Comparison of ENCODE assay signal across 14 cellular contexts in the genomic region with DNA sequence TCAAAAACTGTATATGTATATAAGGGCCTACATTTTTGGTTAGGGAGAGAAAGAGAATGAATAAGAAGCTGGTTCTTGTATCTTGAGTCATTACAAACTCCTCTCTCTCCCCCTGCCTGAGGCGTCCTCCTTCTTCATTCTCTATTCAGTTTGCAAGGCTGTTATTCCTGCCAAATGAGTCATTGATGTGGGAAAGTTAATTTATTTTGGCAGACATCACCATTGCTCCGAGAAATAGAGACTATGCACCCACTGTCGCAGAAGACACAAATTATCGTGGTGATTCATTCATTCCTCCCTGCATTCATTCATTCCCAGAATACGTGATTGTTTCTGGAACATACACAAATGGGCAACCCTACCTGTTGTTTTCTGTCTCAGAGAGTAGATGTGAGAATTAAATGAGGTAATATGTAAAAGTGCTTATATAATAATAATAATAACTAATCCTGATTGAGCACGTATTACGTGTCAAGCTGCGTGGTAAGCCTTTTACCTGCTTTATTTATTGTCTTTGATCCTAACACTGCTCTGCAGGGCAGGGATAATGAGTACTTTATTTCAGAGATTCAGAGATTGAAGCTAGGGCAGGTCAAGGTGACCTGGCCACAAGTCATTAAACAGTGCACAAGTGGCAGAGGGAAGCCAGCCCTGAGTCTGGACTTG.
DNase-seq lines count a peak whose midpoint lies in the region; ATAC-seq and TF ChIP-seq lines count a peak whose summit lies in the region.
"Had no signal": no experiment of that assay in that cellular context is flagged by ENCODE, and none has a peak within 500 bp of the region (broad histone marks: within the 10 kb centered on the region; RNA-seq: fewer than 3 reads in every experiment).

No MANE protein-coding gene starts in this region.

- no peaks in the 10 kb centered on the region for H3K9me3 Mint-ChIP-seq in activated T-helper 2 cell treated with anti-CD3 and anti-CD28 coated beads, Interferon-gamma antibody, Interleukin-2, Interleukin-4, amounts not matched to agents 10 μg/mL and 5 μg/mL and 100 μg/mL, durations not matched to agents 14 hours and 24 hours and 36 hours
- H3K9me3 Mint-ChIP-seq: memory B cell, type B pancreatic cell had no signal

- intact Hi-C loops in activated T-helper 2 cell treated with anti-CD3 and anti-CD28 coated beads, Interferon-gamma antibody, Interleukin-2, Interleukin-4, amounts not matched to agents 10 μg/mL and 5 μg/mL and 100 μg/mL, durations not matched to agents 14 hours and 24 hours and 36 hours (cut with micrococcal nuclease) = no loop called here
- intact Hi-C loops in posterior cingulate gyrus (cut with DNase I) = no loop called here

- ATAC-seq in GM18505 (IDR thresholded peaks at IDR 0.05; ENCODE audit: unreplicated experiment) = no peak

- H3K4me3 Mint-ChIP-seq in activated T-helper 2 cell treated with anti-CD3 and anti-CD28 coated beads, Interferon-gamma antibody, Interleukin-2, Interleukin-4, amounts not matched to agents 10 μg/mL and 5 μg/mL and 100 μg/mL, durations not matched to agents 14 hours and 24 hours and 36 hours (ENCODE audit: low read depth) = no peak overlapping the region
- H3K4me3 Mint-ChIP-seq: memory B cell, type B pancreatic cell had no signal

- TF ChIP-seq CTCF in fibroblast of pulmonary artery (IDR thresholded peaks at IDR 0.05; ENCODE audit: low read length, missing control alignments) = no peak

- H3K4me3 ChIP-seq in fibroblast of pulmonary artery (replicated peaks; ENCODE audit: low read depth, low read length) = no peak overlapping the region
- H3K4me3 ChIP-seq: SK-N-MC had no signal

- peaks cover under 1% of the 10 kb centered on the region for H3K4me1 Mint-ChIP-seq in activated T-helper 2 cell treated with anti-CD3 and anti-CD28 coated beads, Interferon-gamma antibody, Interleukin-2, Interleukin-4, amounts not matched to agents 10 μg/mL and 5 μg/mL and 100 μg/mL, durations not matched to agents 14 hours and 24 hours and 36 hours (ENCODE audit: low read depth)

- DNase-seq in GM03348 (ENCODE audit: low spot score) (peak; percentile 89), T1000 (lab: John Stamatoyannopoulos, UW) (peak; percentile 67), fibroblast of pulmonary artery (ENCODE audit: low read depth) (peak; percentile 95), putamen (ENCODE audit: low spot score) (peak; percentile 28), T-helper 9 cell (no peak), posterior cingulate gyrus (no peak)
- DNase-seq in activated T-helper 2 cell treated with anti-CD3 and anti-CD28 coated beads, Interferon-gamma antibody, Interleukin-2, Interleukin-4, amounts not matched to agents 10 μg/mL and 5 μg/mL and 100 μg/mL, durations not matched to agents 14 hours and 24 hours and 36 hours (ENCODE audit: low spot score) = no peak
- DNase-seq: effector CD8-positive, alpha-beta T cell; NCI-H1048; stimulated activated CD4-positive, alpha-beta T cell treated with anti-CD3 and anti-CD28 coated beads, Interleukin-4, amount 100 ng/mL, for 24 hours had no signal

- no peak for TF ChIP-seq POLR2A in GM18505 (IDR thresholded peaks at IDR 0.05; ENCODE audit: borderline replicate concordance, extremely low read depth, insufficient read depth, insufficient read length)

- no peaks in the 10 kb centered on the region for H3K36me3 Mint-ChIP-seq in activated T-helper 2 cell treated with anti-CD3 and anti-CD28 coated beads, Interferon-gamma antibody, Interleukin-2, Interleukin-4, amounts not matched to agents 10 μg/mL and 5 μg/mL and 100 μg/mL, durations not matched to agents 14 hours and 24 hours and 36 hours (ENCODE audit: low read depth)
- H3K36me3 Mint-ChIP-seq: memory B cell, type B pancreatic cell had no signal

- peaks cover 8% of the 10 kb centered on the region for H3K27me3 Mint-ChIP-seq in activated T-helper 2 cell treated with anti-CD3 and anti-CD28 coated beads, Interferon-gamma antibody, Interleukin-2, Interleukin-4, amounts not matched to agents 10 μg/mL and 5 μg/mL and 100 μg/mL, durations not matched to agents 14 hours and 24 hours and 36 hours (ENCODE audit: low read depth)
- H3K27me3 Mint-ChIP-seq: memory B cell had no signal

- H3K27ac Mint-ChIP-seq in activated T-helper 2 cell treated with anti-CD3 and anti-CD28 coated beads, Interferon-gamma antibody, Interleukin-2, Interleukin-4, amounts not matched to agents 10 μg/mL and 5 μg/mL and 100 μg/mL, durations not matched to agents 14 hours and 24 hours and 36 hours = no peak overlapping the region
- H3K27ac Mint-ChIP-seq: memory B cell, type B pancreatic cell had no signal

Comparison
In these comparisons a context has a peak if more than half of its experiments do, and no peak if none do; other contexts are left out.
1. DNase-seq: peak in GM03348 (single experiment), T1000 (single experiment), fibroblast of pulmonary artery (single experiment) and putamen (single experiment); none in T-helper 9 cell (single experiment), activated T-helper 2 cell treated with anti-CD3 and anti-CD28 coated beads, Interferon-gamma antibody, Interleukin-2, Interleukin-4, amounts not matched to agents 10 μg/mL and 5 μg/mL and 100 μg/mL, durations not matched to agents 14 hours and 24 hours and 36 hours (single experiment) and posterior cingulate gyrus (0 of 10).